ENCODE assay signal across 25 cellular contexts in genomic region chr5:92543246-92543645, GRCh38.
DNase-seq lines count a peak whose midpoint lies in the region; ATAC-seq and TF ChIP-seq lines count a peak whose summit lies in the region.
"Had no signal": no experiment of that assay in that cellular context is flagged by ENCODE, and none has a peak within 500 bp of the region (broad histone marks: within the 10 kb centered on the region; RNA-seq: fewer than 3 reads in every experiment).

No MANE protein-coding gene starts in this region.

- H3K27ac Mint-ChIP-seq in HFFc6 (peak overlapping the region; percentile 55; the same call in 1 of the 2 replicates), chondrocyte (ENCODE audit: unreplicated experiment) (peak overlapping the region; percentile 80)
- no peak overlapping the region for H3K27ac Mint-ChIP-seq in activated naive CD4-positive, alpha-beta T cell treated with anti-CD3 and anti-CD28 coated beads, Interleukin-2, amount 50 U/mL, for 72 hours
- H3K27ac Mint-ChIP-seq: brain had no signal

- H3K4me3 ChIP-seq in AG10803 (ENCODE audit: low read length) = no peak overlapping the region
- H3K4me3 ChIP-seq: A549, heart left ventricle, spleen, thyroid gland, vagina had no signal

- H3K4me1 Mint-ChIP-seq in HFFc6 (ENCODE audit: low read depth) = peaks cover 58% of the 10 kb centered on the region
- peaks cover 47% of the 10 kb centered on the region for H3K4me1 Mint-ChIP-seq in chondrocyte (ENCODE audit: low read depth)
- H3K4me1 Mint-ChIP-seq: brain had no signal

- ATAC-seq in activated naive CD4-positive, alpha-beta T cell treated with anti-CD3 and anti-CD28 coated beads, Interleukin-2, amount 50 U/mL, for 72 hours = no peak
- no peak for ATAC-seq in HG03139 (IDR thresholded peaks at IDR 0.05; ENCODE audit: unreplicated experiment)
- ATAC-seq: A549; activated CD4-positive, CD25-positive, alpha-beta regulatory T cell treated with anti-CD3 and anti-CD28 coated beads, Interleukin-2, amount 50 U/mL, for 24 hours; foreskin keratinocyte; heart left ventricle; right cardiac atrium; Right ventricle myocardium inferior had no signal

- H3K9me3 Mint-ChIP-seq in HFFc6 (peaks cover 9% of the 10 kb centered on the region), chondrocyte (ENCODE audit: low read depth) (peaks cover under 1% of the 10 kb centered on the region)
- H3K9me3 Mint-ChIP-seq in activated naive CD4-positive, alpha-beta T cell treated with anti-CD3 and anti-CD28 coated beads, Interleukin-2, amount 50 U/mL, for 72 hours = peaks cover under 1 to 7% of the 10 kb centered on the region in 2 donors

- TF ChIP-seq CTCF in AG10803 (conservative IDR thresholded peaks at IDR 0.05; ENCODE audit: low read length) = no peak
- no peak for TF ChIP-seq CTCF in HFFc6 (IDR thresholded peaks at IDR 0.05)
- TF ChIP-seq CTCF in chondrocyte (IDR thresholded peaks at IDR 0.05) = no peak
- TF ChIP-seq CTCF in GM13976 (IDR thresholded peaks at IDR 0.05; ENCODE audit: borderline replicate concordance, control extremely low read depth, extremely low read depth, insufficient read depth, missing control alignments) = no peak

- in situ Hi-C loops in GM13976 (cut with MboI; ENCODE audit: low sequenced_read_pairs, unreplicated experiment) = no loop called here

- no peaks in the 10 kb centered on the region; the same call in 1 of the 2 replicates for H3K27me3 Mint-ChIP-seq in HFFc6 (ENCODE audit: insufficient read depth)
- H3K27me3 Mint-ChIP-seq in chondrocyte (ENCODE audit: low read depth) = no peaks in the 10 kb centered on the region

- H3K4me3 Mint-ChIP-seq in HFFc6 (no peak overlapping the region), chondrocyte (ENCODE audit: unreplicated experiment) (no peak overlapping the region)
- H3K4me3 Mint-ChIP-seq: brain had no signal

- H3K36me3 Mint-ChIP-seq in HFFc6 (ENCODE audit: low read depth) (peaks cover 6% of the 10 kb centered on the region; the same call in 1 of the 2 replicates), chondrocyte (ENCODE audit: low read depth) (no peaks in the 10 kb centered on the region)
- H3K36me3 Mint-ChIP-seq in activated naive CD4-positive, alpha-beta T cell treated with anti-CD3 and anti-CD28 coated beads, Interleukin-2, amount 50 U/mL, for 72 hours = no peaks in the 10 kb centered on the region
- H3K36me3 Mint-ChIP-seq: brain had no signal

- DNase-seq in AG10803 (ENCODE audit: low read depth) (peak; percentile 39), HFFc6 (peak; percentile 27), chondrocyte (ENCODE audit: low spot score) (no peak), iris pigment epithelial cell (ENCODE audit: low read depth) (peak; percentile 56), GM13976 (ENCODE audit: low spot score) (no peak), T-helper 9 cell (no peak)
- no peak for DNase-seq in activated naive CD4-positive, alpha-beta T cell treated with anti-CD3 and anti-CD28 coated beads, Interleukin-2, amount 50 U/mL, for 72 hours (ENCODE audit: low spot score in 2 of 2)
- DNase-seq: activated CD4-positive, alpha-beta T cell treated with anti-CD3 and anti-CD28 coated beads, Interleukin-2, amount 50 U/mL, for 48 hours; activated naive CD4-positive, alpha-beta T cell; foreskin keratinocyte; KBM-7; NCI-H2029 treated with DMSO at 0.1 percent for 48 hours; NCI-H524 treated with DMSO at 0.1 percent for 48 hours; posterior cingulate gyrus; T-helper 2 cell; thyroid gland had no signal

Comparison
In these comparisons a context has a peak if more than half of its experiments do, and no peak if none do; other contexts are left out.
1. DNase-seq: peak in AG10803 (single experiment), HFFc6 (single experiment) and iris pigment epithelial cell (single experiment); none in chondrocyte (single experiment), activated naive CD4-positive, alpha-beta T cell treated with anti-CD3 and anti-CD28 coated beads, Interleukin-2, amount 50 U/mL, for 72 hours (0 of 2), GM13976 (single experiment) and T-helper 9 cell (single experiment).
2. H3K27ac Mint-ChIP-seq: peak in HFFc6 (single experiment) and chondrocyte (single experiment); none in activated naive CD4-positive, alpha-beta T cell treated with anti-CD3 and anti-CD28 coated beads, Interleukin-2, amount 50 U/mL, for 72 hours (0 of 2).